Comparison of ENCODE assay signal across 25 cellular contexts in the genomic region with DNA sequence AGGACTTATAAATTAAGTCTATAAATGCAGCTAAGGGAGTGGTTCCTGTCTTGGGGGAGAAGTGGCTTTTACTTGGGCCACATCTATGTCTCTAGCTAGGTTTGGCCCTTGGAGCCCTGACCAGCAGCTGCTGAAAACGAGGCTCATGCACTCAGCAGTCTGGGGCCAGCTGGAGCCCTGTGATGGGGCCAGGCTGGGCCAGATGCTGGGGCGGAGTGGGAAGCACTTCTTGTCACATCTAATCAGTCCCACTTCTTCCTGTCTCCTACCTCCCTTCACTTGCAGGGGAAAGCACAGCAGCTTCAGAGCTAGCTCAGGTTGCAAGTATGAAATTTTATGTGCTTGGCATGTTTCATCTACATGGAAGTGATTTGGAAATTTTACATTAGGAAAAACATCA.
DNase-seq lines count a peak whose midpoint lies in the region; ATAC-seq, FAIRE-seq and TF ChIP-seq lines count a peak whose summit lies in the region.
"Had no signal": no experiment of that assay in that cellular context is flagged by ENCODE, and none has a peak within 500 bp of the region (broad histone marks: within the 10 kb centered on the region; RNA-seq: fewer than 3 reads in every experiment).

No MANE protein-coding gene starts in this region.

- H3K4me1 Mint-ChIP-seq in activated CD4-positive, alpha-beta memory T cell treated with anti-CD3 and anti-CD28 coated beads for 36 hours (ENCODE audit: low read depth): no peaks in the 10 kb centered on the region
- H3K4me1 Mint-ChIP-seq in stimulated activated naive B cell treated with anti-CD40 and anti-IgM and Interleukin-4, amounts not matched to agents 10 μg/mL and 1 μg/mL and 100 μg/mL, for 72 hours: no peaks in the 10 kb centered on the region
- H3K4me1 Mint-ChIP-seq: CD14-positive monocyte; central memory CD8-positive, alpha-beta T cell; stimulated activated naive CD8-positive, alpha-beta T cell treated with anti-CD3 and anti-CD28 coated beads, Interleukin-15, amount 100 ng/mL, for 72 hours had no signal

- H3K4me1 ChIP-seq in colonic mucosa: no peaks in the 10 kb centered on the region
- peaks cover 8% of the 10 kb centered on the region for H3K4me1 ChIP-seq in mucosa of descending colon (ENCODE audit: low read depth)
- H3K4me1 ChIP-seq: pancreas, SJCRH30 had no signal

- no peak for FAIRE-seq in GM19239 (lab: Jason Lieb, UNC)
- FAIRE-seq: pancreas had no signal

- no peak overlapping the region for H3K27ac ChIP-seq in colonic mucosa
- H3K27ac ChIP-seq: esophagus squamous epithelium, pancreas, SJCRH30 had no signal

- peaks cover 8% of the 10 kb centered on the region for H3K27me3 Mint-ChIP-seq in activated CD4-positive, alpha-beta memory T cell treated with anti-CD3 and anti-CD28 coated beads for 36 hours
- peaks cover 17 to 36% of the 10 kb centered on the region in 2 donors for H3K27me3 Mint-ChIP-seq in stimulated activated naive B cell treated with anti-CD40 and anti-IgM and Interleukin-4, amounts not matched to agents 10 μg/mL and 1 μg/mL and 100 μg/mL, for 72 hours

- CTCF ChIA-PET in activated CD4-positive, alpha-beta memory T cell treated with anti-CD3 and anti-CD28 coated beads for 36 hours (lab: Charles Lee): no interaction called here

- H3K36me3 ChIP-seq in colonic mucosa (no peaks in the 10 kb centered on the region), mucosa of descending colon (ENCODE audit: low read depth) (no peaks in the 10 kb centered on the region)
- H3K36me3 ChIP-seq: esophagus squamous epithelium, pancreas, SJCRH30 had no signal

- H3K9me3 Mint-ChIP-seq in activated CD4-positive, alpha-beta memory T cell treated with anti-CD3 and anti-CD28 coated beads for 36 hours: no peaks in the 10 kb centered on the region
- no peaks in the 10 kb centered on the region for H3K9me3 Mint-ChIP-seq in stimulated activated naive B cell treated with anti-CD40 and anti-IgM and Interleukin-4, amounts not matched to agents 10 μg/mL and 1 μg/mL and 100 μg/mL, for 72 hours
- H3K9me3 Mint-ChIP-seq: activated T-cell treated with anti-CD3 and anti-CD28 coated beads, Interleukin-2, amount 50 U/mL, for 24 hours; central memory CD8-positive, alpha-beta T cell; stimulated activated naive CD8-positive, alpha-beta T cell treated with anti-CD3 and anti-CD28 coated beads, Interleukin-15, amount 100 ng/mL, for 72 hours; T-helper 2 cell treated with Interferon-gamma antibody and Interleukin-4, amounts not matched to agents 5 μg/mL and 100 μg/mL, for 36 hours had no signal

- no peak overlapping the region for H3K4me3 ChIP-seq in colonic mucosa
- no peak overlapping the region for H3K4me3 ChIP-seq in mucosa of descending colon
- H3K4me3 ChIP-seq: esophagus squamous epithelium, pancreas, SJCRH30 had no signal

- no peak for TF ChIP-seq CTCF in colonic mucosa (IDR thresholded peaks at IDR 0.05)
- TF ChIP-seq CTCF in mucosa of descending colon (IDR thresholded peaks at IDR 0.05): no peak

- H3K9me3 ChIP-seq in colonic mucosa (no peaks in the 10 kb centered on the region), mucosa of descending colon (no peaks in the 10 kb centered on the region)
- H3K9me3 ChIP-seq: esophagus squamous epithelium, pancreas, SJCRH30 had no signal

- H3K27ac Mint-ChIP-seq in activated CD4-positive, alpha-beta memory T cell treated with anti-CD3 and anti-CD28 coated beads for 36 hours: no peak overlapping the region
- H3K27ac Mint-ChIP-seq in stimulated activated naive B cell treated with anti-CD40 and anti-IgM and Interleukin-4, amounts not matched to agents 10 μg/mL and 1 μg/mL and 100 μg/mL, for 72 hours: no peak overlapping the region
- H3K27ac Mint-ChIP-seq: activated CD8-positive, alpha-beta T cell treated with anti-CD3 and anti-CD28 coated beads, Interleukin-2, amount 10 ng/mL, durations not matched to agents 7 days and 5 days; activated T-cell treated with anti-CD3 and anti-CD28 coated beads, Interleukin-2, amount 50 U/mL, for 24 hours; stimulated activated naive CD8-positive, alpha-beta T cell treated with anti-CD3 and anti-CD28 coated beads, Interleukin-15, amount 100 ng/mL, for 72 hours; T-helper 2 cell treated with Interferon-gamma antibody and Interleukin-4, amounts not matched to agents 5 μg/mL and 100 μg/mL, for 36 hours had no signal

- H3K27me3 ChIP-seq in colonic mucosa: no peaks in the 10 kb centered on the region
- H3K27me3 ChIP-seq: esophagus squamous epithelium, pancreas, SJCRH30 had no signal

- ATAC-seq in Right ventricle myocardium superior (ENCODE audit: poor library complexity) (peak; percentile 73), mucosa of descending colon (peak; percentile 31), GM21360 (IDR thresholded peaks at IDR 0.05; ENCODE audit: unreplicated experiment) (no peak)
- no peak for ATAC-seq in stimulated activated naive B cell treated with anti-CD40 and anti-IgM and Interleukin-4, amounts not matched to agents 10 μg/mL and 1 μg/mL and 100 μg/mL, for 72 hours (replicated peaks)
- ATAC-seq: activated CD8-positive, alpha-beta T cell treated with anti-CD3 and anti-CD28 coated beads, Interleukin-2, amount 10 ng/mL, durations not matched to agents 7 days and 5 days; pancreas; PC-3; stimulated activated naive CD8-positive, alpha-beta T cell treated with anti-CD3 and anti-CD28 coated beads, Interleukin-15, amount 100 ng/mL, for 72 hours had no signal

- POLR2A ChIA-PET in activated CD4-positive, alpha-beta memory T cell treated with anti-CD3 and anti-CD28 coated beads for 36 hours (lab: Charles Lee): no interaction called here

- no peak overlapping the region for H3K9ac ChIP-seq in colonic mucosa (ENCODE audit: low read depth in 2 of 2, low read length in 2 of 2)

- DNase-seq in Right ventricle myocardium superior: peak; percentile 63
- DNase-seq in cardiac septum (ENCODE audit: low spot score): no peak
- peak; percentile 20 for DNase-seq in colonic mucosa
- DNase-seq in mucosa of descending colon: peak in 2 of 3 donors; percentile 18 to 35
- DNase-seq in activated CD4-positive, alpha-beta memory T cell treated with anti-CD3 and anti-CD28 coated beads for 36 hours: no peak
- DNase-seq in GM19239 (ENCODE audit: insufficient read length, low spot score): no peak
- no peak for DNase-seq in stimulated activated naive B cell treated with anti-CD40 and anti-IgM and Interleukin-4, amounts not matched to agents 10 μg/mL and 1 μg/mL and 100 μg/mL, for 72 hours
- DNase-seq: activated CD4-positive, CD25-positive, alpha-beta regulatory T cell; activated CD8-positive, alpha-beta T cell treated with anti-CD3 and anti-CD28 coated beads, Interleukin-2, amount 10 ng/mL, durations not matched to agents 7 days and 5 days; activated naive CD4-positive, alpha-beta T cell treated with Interleukin-2 at 50 U/mL for 16 hours; activated T-cell treated with anti-CD3 and anti-CD28 coated beads, Interleukin-2, amount 50 U/mL, for 24 hours; effector memory CD4-positive, alpha-beta T cell; esophagus squamous epithelium; HCEC 1CT; mammary epithelial cell; NCI-H1436 treated with DMSO at 0.1 percent for 48 hours; pancreas; PC-3; SJCRH30; stimulated activated CD4-positive, alpha-beta T cell treated with anti-CD3 and anti-CD28 coated beads, Interleukin-2, amount 100 ng/mL, for 24 hours; stimulated activated naive CD8-positive, alpha-beta T cell treated with anti-CD3 and anti-CD28 coated beads, Interleukin-15, amount 100 ng/mL, for 72 hours had no signal

- H3K4me3 Mint-ChIP-seq in activated CD4-positive, alpha-beta memory T cell treated with anti-CD3 and anti-CD28 coated beads for 36 hours: no peak overlapping the region
- no peak overlapping the region for H3K4me3 Mint-ChIP-seq in stimulated activated naive B cell treated with anti-CD40 and anti-IgM and Interleukin-4, amounts not matched to agents 10 μg/mL and 1 μg/mL and 100 μg/mL, for 72 hours
- H3K4me3 Mint-ChIP-seq: activated CD8-positive, alpha-beta T cell treated with anti-CD3 and anti-CD28 coated beads, Interleukin-2, amount 10 ng/mL, durations not matched to agents 7 days and 5 days; activated T-cell treated with anti-CD3 and anti-CD28 coated beads, Interleukin-2, amount 50 U/mL, for 24 hours; CD14-positive monocyte; central memory CD8-positive, alpha-beta T cell; stimulated activated naive CD8-positive, alpha-beta T cell treated with anti-CD3 and anti-CD28 coated beads, Interleukin-15, amount 100 ng/mL, for 72 hours; T-helper 2 cell treated with Interferon-gamma antibody and Interleukin-4, amounts not matched to agents 5 μg/mL and 100 μg/mL, for 36 hours had no signal

- intact Hi-C loops in Right ventricle myocardium superior (cut with DNase I) (no loop called here), cardiac septum (cut with DNase I) (loop anchor here (5.0 kb wide), 1 partner anchor 71 kb away; no protein-coding TSS in a partner anchor), colonic mucosa (cut with DNase I) (no loop called here), mucosa of descending colon (cut with DNase I, micrococcal nuclease) (no loop called here)
- intact Hi-C loops in activated CD4-positive, alpha-beta memory T cell treated with anti-CD3 and anti-CD28 coated beads for 36 hours (cut with micrococcal nuclease): no loop called here

- no peaks in the 10 kb centered on the region for H3K36me3 Mint-ChIP-seq in activated CD4-positive, alpha-beta memory T cell treated with anti-CD3 and anti-CD28 coated beads for 36 hours
- H3K36me3 Mint-ChIP-seq in stimulated activated naive B cell treated with anti-CD40 and anti-IgM and Interleukin-4, amounts not matched to agents 10 μg/mL and 1 μg/mL and 100 μg/mL, for 72 hours: no peaks in the 10 kb centered on the region
- H3K36me3 Mint-ChIP-seq: CD14-positive monocyte had no signal

Comparison
In these comparisons a context has a peak if more than half of its experiments do, and no peak if none do; other contexts are left out.
1. DNase-seq: peak in Right ventricle myocardium superior (single experiment), colonic mucosa (single experiment) and mucosa of descending colon (2 of 3); none in cardiac septum (single experiment), activated CD4-positive, alpha-beta memory T cell treated with anti-CD3 and anti-CD28 coated beads for 36 hours (single experiment), GM19239 (single experiment) and stimulated activated naive B cell treated with anti-CD40 and anti-IgM and Interleukin-4, amounts not matched to agents 10 μg/mL and 1 μg/mL and 100 μg/mL, for 72 hours (single experiment).
2. ATAC-seq: peak in Right ventricle myocardium superior (single experiment) and mucosa of descending colon (single experiment); none in GM21360 (single experiment) and stimulated activated naive B cell treated with anti-CD40 and anti-IgM and Interleukin-4, amounts not matched to agents 10 μg/mL and 1 μg/mL and 100 μg/mL, for 72 hours (0 of 2).